In genomic region chr4:139419388-139419914, GRCh38 we compare ENCODE assay signal across 8 cellular contexts. TPM values are rescaled to one million over a fixed set of nuclear protein-coding genes. Genes with fewer than 3 reads are reported as not detected.
DNase-seq lines count a peak whose midpoint lies in the region; ATAC-seq and TF ChIP-seq lines count a peak whose summit lies in the region.

No MANE protein-coding gene starts in this region.

- H3K36me3 Mint-ChIP-seq in activated naive CD8-positive, alpha-beta T cell, result peaks cover 20% of the 10 kb centered on the region
- peaks cover 26% of the 10 kb centered on the region for H3K36me3 Mint-ChIP-seq in activated naive CD8-positive, alpha-beta T cell treated with anti-CD3 and anti-CD28 coated beads, Interleukin-2, amount 50 U/mL, for 24 hours (ENCODE audit: low read depth)
- peaks cover 19% of the 10 kb centered on the region for H3K36me3 Mint-ChIP-seq in activated CD4-positive, alpha-beta memory T cell treated with anti-CD3 and anti-CD28 coated beads for 36 hours
- peaks cover 24% of the 10 kb centered on the region for H3K36me3 Mint-ChIP-seq in activated CD8-positive, alpha-beta memory T cell treated with anti-CD3 and anti-CD28 coated beads, Interleukin-2, amount 10 ng/mL, durations not matched to agents 7 days and 5 days

- H3K27ac Mint-ChIP-seq in activated naive CD8-positive, alpha-beta T cell, result peak overlapping the region; percentile 52
- H3K27ac Mint-ChIP-seq in activated naive CD8-positive, alpha-beta T cell treated with anti-CD3 and anti-CD28 coated beads, Interleukin-2, amount 50 U/mL, for 24 hours, result no peak overlapping the region
- peak overlapping the region; percentile 46 for H3K27ac Mint-ChIP-seq in activated CD4-positive, alpha-beta memory T cell treated with anti-CD3 and anti-CD28 coated beads for 36 hours
- no peak overlapping the region for H3K27ac Mint-ChIP-seq in activated CD8-positive, alpha-beta memory T cell treated with anti-CD3 and anti-CD28 coated beads, Interleukin-2, amount 10 ng/mL, durations not matched to agents 7 days and 5 days

- POLR2A ChIA-PET in activated CD4-positive, alpha-beta memory T cell treated with anti-CD3 and anti-CD28 coated beads for 36 hours (lab: Charles Lee), result no interaction called here

- peaks cover 0 to 9% of the 10 kb centered on the region in 2 donors for H3K9me3 ChIP-seq in right atrium auricular region
- H3K9me3 ChIP-seq in thoracic aorta, result peaks cover 3% of the 10 kb centered on the region

- H3K27me3 Mint-ChIP-seq in activated naive CD8-positive, alpha-beta T cell, result no peaks in the 10 kb centered on the region
- no peaks in the 10 kb centered on the region for H3K27me3 Mint-ChIP-seq in activated naive CD8-positive, alpha-beta T cell treated with anti-CD3 and anti-CD28 coated beads, Interleukin-2, amount 50 U/mL, for 24 hours
- no peaks in the 10 kb centered on the region for H3K27me3 Mint-ChIP-seq in activated CD4-positive, alpha-beta memory T cell treated with anti-CD3 and anti-CD28 coated beads for 36 hours
- no peaks in the 10 kb centered on the region for H3K27me3 Mint-ChIP-seq in activated CD8-positive, alpha-beta memory T cell treated with anti-CD3 and anti-CD28 coated beads, Interleukin-2, amount 10 ng/mL, durations not matched to agents 7 days and 5 days

- H3K27ac ChIP-seq in right atrium auricular region (peak overlapping the region in 1 of 2 donors; percentile 6), thoracic aorta (no peak overlapping the region)

- H3K9me3 Mint-ChIP-seq in activated naive CD8-positive, alpha-beta T cell (ENCODE audit: low read depth), result no peaks in the 10 kb centered on the region
- H3K9me3 Mint-ChIP-seq in activated naive CD8-positive, alpha-beta T cell treated with anti-CD3 and anti-CD28 coated beads, Interleukin-2, amount 50 U/mL, for 24 hours, result peaks cover 11% of the 10 kb centered on the region
- H3K9me3 Mint-ChIP-seq in activated CD4-positive, alpha-beta memory T cell treated with anti-CD3 and anti-CD28 coated beads for 36 hours, result peaks cover 30% of the 10 kb centered on the region
- peaks cover 6% of the 10 kb centered on the region for H3K9me3 Mint-ChIP-seq in activated CD8-positive, alpha-beta memory T cell treated with anti-CD3 and anti-CD28 coated beads, Interleukin-2, amount 10 ng/mL, durations not matched to agents 7 days and 5 days (ENCODE audit: low read depth)

- H3K4me1 ChIP-seq in right atrium auricular region, result peaks cover 0 to 8% of the 10 kb centered on the region in 2 donors
- peaks cover 0 to 3% of the 10 kb centered on the region in 2 donors for H3K4me1 ChIP-seq in thoracic aorta (ENCODE audit: control insufficient read depth in 1 of 2, low read depth in 2 of 2)

- DNase-seq in activated naive CD8-positive, alpha-beta T cell treated with anti-CD3 and anti-CD28 coated beads, Interleukin-2, amount 50 U/mL, for 24 hours, result no peak
- DNase-seq in activated CD4-positive, alpha-beta memory T cell treated with anti-CD3 and anti-CD28 coated beads for 36 hours, result peak; percentile 34
- DNase-seq in right atrium auricular region (ENCODE audit: low spot score) (peak; percentile 64), thoracic aorta (ENCODE audit: low spot score) (peak; percentile 17), ACHN (no peak)
- no peak for DNase-seq in activated CD8-positive, alpha-beta memory T cell treated with anti-CD3 and anti-CD28 coated beads, Interleukin-2, amount 10 ng/mL, durations not matched to agents 7 days and 5 days

- intact Hi-C loops in activated CD4-positive, alpha-beta memory T cell treated with anti-CD3 and anti-CD28 coated beads for 36 hours (cut with micrococcal nuclease), result no loop called here

- H3K36me3 ChIP-seq in right atrium auricular region, result no peaks in the 10 kb centered on the region
- H3K36me3 ChIP-seq in thoracic aorta, result no peaks in the 10 kb centered on the region

- peaks cover 8% of the 10 kb centered on the region for H3K4me1 Mint-ChIP-seq in activated naive CD8-positive, alpha-beta T cell (ENCODE audit: low read depth)
- H3K4me1 Mint-ChIP-seq in activated naive CD8-positive, alpha-beta T cell treated with anti-CD3 and anti-CD28 coated beads, Interleukin-2, amount 50 U/mL, for 24 hours, result peaks cover 11% of the 10 kb centered on the region
- H3K4me1 Mint-ChIP-seq in activated CD4-positive, alpha-beta memory T cell treated with anti-CD3 and anti-CD28 coated beads for 36 hours (ENCODE audit: low read depth), result peaks cover 8% of the 10 kb centered on the region
- H3K4me1 Mint-ChIP-seq in activated CD8-positive, alpha-beta memory T cell treated with anti-CD3 and anti-CD28 coated beads, Interleukin-2, amount 10 ng/mL, durations not matched to agents 7 days and 5 days, result peaks cover 9% of the 10 kb centered on the region

- CTCF ChIA-PET in activated CD4-positive, alpha-beta memory T cell treated with anti-CD3 and anti-CD28 coated beads for 36 hours (lab: Charles Lee), result interaction anchor here (0.8 kb wide), 1 partner anchor 34 kb away, joined by 3 read pairs; no protein-coding TSS in a partner anchor
- CTCF ChIA-PET in activated CD8-positive, alpha-beta memory T cell treated with anti-CD3 and anti-CD28 coated beads, Interleukin-2, amount 10 ng/mL, durations not matched to agents 7 days and 5 days (lab: Charles Lee), result interaction anchor here (1.2 to 1.7 kb wide), 2 partner anchors 13 to 34 kb away, joined by 3 to 5 read pairs; no protein-coding TSS in a partner anchor

- TF ChIP-seq CTCF in right atrium auricular region (IDR thresholded peaks at IDR 0.05) (no peak), thoracic aorta (IDR thresholded peaks at IDR 0.05) (no peak)

- H3K27me3 ChIP-seq in right atrium auricular region (no peaks in the 10 kb centered on the region), thoracic aorta (replicated peaks; ENCODE audit: insufficient read depth) (no peaks in the 10 kb centered on the region)

- in situ Hi-C loops in ACHN (cut with HindIII; ENCODE audit: low pct_ligation_motif_present, low pct_unique_long_range_greater_than_20kb, low sequenced_read_pairs), result no loop called here

- no peak overlapping the region for H3K4me3 ChIP-seq in right atrium auricular region
- peak overlapping the region; percentile 21 for H3K4me3 ChIP-seq in thoracic aorta

- H3K4me3 Mint-ChIP-seq in activated naive CD8-positive, alpha-beta T cell, result no peak overlapping the region
- no peak overlapping the region for H3K4me3 Mint-ChIP-seq in activated naive CD8-positive, alpha-beta T cell treated with anti-CD3 and anti-CD28 coated beads, Interleukin-2, amount 50 U/mL, for 24 hours
- no peak overlapping the region for H3K4me3 Mint-ChIP-seq in activated CD4-positive, alpha-beta memory T cell treated with anti-CD3 and anti-CD28 coated beads for 36 hours
- H3K4me3 Mint-ChIP-seq in activated CD8-positive, alpha-beta memory T cell treated with anti-CD3 and anti-CD28 coated beads, Interleukin-2, amount 10 ng/mL, durations not matched to agents 7 days and 5 days, result no peak overlapping the region

- ATAC-seq in activated naive CD8-positive, alpha-beta T cell treated with anti-CD3 and anti-CD28 coated beads, Interleukin-2, amount 50 U/mL, for 24 hours, result no peak
- ATAC-seq in HG03354 (IDR thresholded peaks at IDR 0.05; ENCODE audit: poor library complexity, severe bottlenecking, unreplicated experiment) (peak; percentile 85), thoracic aorta (ENCODE audit: insufficient number of reproducible peaks, low FRiP score, low read depth) (no peak)
- no peak for ATAC-seq in activated CD8-positive, alpha-beta memory T cell treated with anti-CD3 and anti-CD28 coated beads, Interleukin-2, amount 10 ng/mL, durations not matched to agents 7 days and 5 days

RNA-seq across cellular contexts. Expression of gene RAB33B, which starts 34.5 kb away (rescaled TPM):
- 1 to 10 TPM; 5.5 to 5.7 TPM for total RNA-seq in activated CD4-positive, alpha-beta memory T cell treated with anti-CD3 and anti-CD28 coated beads for 36 hours
- total RNA-seq in right atrium auricular region (1 to 10 TPM; 7.1 to 8.5 TPM), thoracic aorta (10 to 100 TPM in 1 of 2 donors, 1 to 10 TPM in 1; 8.7 to 14.2 TPM)
- 1 to 10 TPM; 5.4 to 7.4 TPM for total RNA-seq in activated CD8-positive, alpha-beta memory T cell treated with anti-CD3 and anti-CD28 coated beads, Interleukin-2, amount 10 ng/mL, durations not matched to agents 7 days and 5 days

Comparison
In these comparisons a context has a peak if more than half of its experiments do, and no peak if none do; other contexts are left out.
1. H3K27ac Mint-ChIP-seq: peak in activated naive CD8-positive, alpha-beta T cell (single experiment) and activated CD4-positive, alpha-beta memory T cell treated with anti-CD3 and anti-CD28 coated beads for 36 hours (single experiment); none in activated naive CD8-positive, alpha-beta T cell treated with anti-CD3 and anti-CD28 coated beads, Interleukin-2, amount 50 U/mL, for 24 hours (single experiment) and activated CD8-positive, alpha-beta memory T cell treated with anti-CD3 and anti-CD28 coated beads, Interleukin-2, amount 10 ng/mL, durations not matched to agents 7 days and 5 days (single experiment).
2. DNase-seq: peak in activated CD4-positive, alpha-beta memory T cell treated with anti-CD3 and anti-CD28 coated beads for 36 hours (single experiment), right atrium auricular region (single experiment) and thoracic aorta (single experiment); none in activated naive CD8-positive, alpha-beta T cell treated with anti-CD3 and anti-CD28 coated beads, Interleukin-2, amount 50 U/mL, for 24 hours (single experiment), activated CD8-positive, alpha-beta memory T cell treated with anti-CD3 and anti-CD28 coated beads, Interleukin-2, amount 10 ng/mL, durations not matched to agents 7 days and 5 days (single experiment) and ACHN (single experiment).